Comparison of ENCODE assay signal across 13 cellular contexts in the genomic region with DNA sequence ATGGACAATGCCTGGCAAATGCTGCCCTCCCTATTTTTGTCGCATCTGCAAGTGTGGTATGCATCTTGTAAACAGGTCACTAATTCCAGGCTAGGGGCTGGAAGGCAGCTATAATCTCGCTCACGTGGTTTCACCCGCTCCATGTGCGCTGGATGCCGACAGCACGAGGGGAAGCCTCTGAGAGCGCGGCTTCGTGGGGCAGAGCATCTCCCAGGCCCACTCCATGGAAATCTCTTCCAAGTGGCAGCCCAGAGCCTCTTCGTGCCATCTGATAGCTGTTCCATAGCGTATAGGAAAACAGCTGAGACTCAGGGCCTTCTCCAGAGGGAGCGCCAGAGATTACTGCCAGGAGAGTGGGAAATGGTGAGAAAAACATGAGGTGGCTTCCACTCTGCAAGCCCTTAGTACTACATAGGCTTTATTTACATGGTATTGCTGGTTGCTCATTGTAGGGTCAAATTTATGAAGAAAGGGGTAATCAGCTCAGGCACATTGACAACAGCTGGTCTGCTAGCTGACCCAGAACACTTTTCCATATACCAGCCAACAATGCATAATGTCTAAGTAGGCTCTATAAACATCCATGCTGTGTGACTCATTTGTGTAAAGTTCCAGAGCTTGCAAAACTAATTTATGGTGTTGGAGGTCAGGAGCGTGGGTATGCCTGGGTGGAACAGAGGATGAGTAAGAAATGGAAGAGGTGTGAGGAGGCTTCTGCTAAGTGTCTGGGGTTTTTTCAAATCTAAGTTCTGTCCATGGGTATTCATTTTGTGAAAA.
A peak's percentile ranks its signal among the peaks of the same experiment; 100 is the strongest.
DNase-seq lines count a peak whose midpoint lies in the region; TF ChIP-seq lines count a peak whose summit lies in the region.
"Had no signal": no experiment of that assay in that cellular context is flagged by ENCODE, and none has a peak within 500 bp of the region (broad histone marks: within the 10 kb centered on the region; RNA-seq: fewer than 3 reads in every experiment).

No MANE protein-coding gene starts in this region.

- H3K27ac Mint-ChIP-seq in activated naive CD4-positive, alpha-beta T cell treated with anti-CD3 and anti-CD28 coated beads, Interleukin-2, amount 50 U/mL, for 24 hours = peak overlapping the region; percentile 86
- H3K27ac Mint-ChIP-seq: natural killer cell, type B pancreatic cell had no signal

- no peaks in the 10 kb centered on the region for H3K9me3 Mint-ChIP-seq in activated naive CD4-positive, alpha-beta T cell treated with anti-CD3 and anti-CD28 coated beads, Interleukin-2, amount 50 U/mL, for 24 hours
- H3K9me3 Mint-ChIP-seq: natural killer cell, type B pancreatic cell had no signal

- CTCF ChIA-PET in A673 (lab: Charles Lee) = no interaction called here

- intact Hi-C loops in A673 (cut with micrococcal nuclease; ENCODE audit: unreplicated experiment) = no loop called here

- no TSS peak for BruUV-seq in A673 (replicated peaks; lab: Mats Ljungman, UMichigan)

- no peaks in the 10 kb centered on the region for H3K9me3 ChIP-seq in A673 (ENCODE audit: low read depth, low read length, poor library complexity, severe bottlenecking)

- peaks cover 82% of the 10 kb centered on the region for H3K4me1 Mint-ChIP-seq in activated naive CD4-positive, alpha-beta T cell treated with anti-CD3 and anti-CD28 coated beads, Interleukin-2, amount 50 U/mL, for 24 hours

- H3K4me1 ChIP-seq in A673 (ENCODE audit: insufficient read depth, low read length, poor library complexity, severe bottlenecking) = peaks cover 21% of the 10 kb centered on the region

- DNase-seq in A673 (ENCODE audit: low spot score) (peak; percentile 30), EH (ENCODE audit: low read depth) (peak; percentile 33), foreskin melanocyte (peak; percentile 50), RPMI8226 (no peak), SKM-1 (lab: John Stamatoyannopoulos, UW; ENCODE audit: unreplicated experiment) (no peak), NCI-H524 treated with DMSO at 0.1 percent for 48 hours (lab: John Stamatoyannopoulos, UW) (no peak), NCI-H510A treated with DMSO at 0.1 percent for 48 hours (lab: John Stamatoyannopoulos, UW) (no peak)
- DNase-seq: central memory CD4-positive, alpha-beta T cell; natural killer cell; NCI-H1105; stimulated activated CD4-positive, alpha-beta T cell treated with anti-CD3 and anti-CD28 coated beads, Interleukin-2, amount 100 ng/mL, for 48 hours had no signal

- no peaks in the 10 kb centered on the region for H3K27me3 Mint-ChIP-seq in activated naive CD4-positive, alpha-beta T cell treated with anti-CD3 and anti-CD28 coated beads, Interleukin-2, amount 50 U/mL, for 24 hours

- POLR2A ChIA-PET in A673 (lab: Charles Lee; ENCODE audit: low non-redundant PET) = no interaction called here

- no peak overlapping the region for H3K4me3 ChIP-seq in A673 (ENCODE audit: low read depth, low read length, poor library complexity, severe bottlenecking)

- H3K36me3 Mint-ChIP-seq in activated naive CD4-positive, alpha-beta T cell treated with anti-CD3 and anti-CD28 coated beads, Interleukin-2, amount 50 U/mL, for 24 hours = peaks cover 1% of the 10 kb centered on the region
- H3K36me3 Mint-ChIP-seq: natural killer cell, type B pancreatic cell had no signal

- H3K4me3 Mint-ChIP-seq in activated naive CD4-positive, alpha-beta T cell treated with anti-CD3 and anti-CD28 coated beads, Interleukin-2, amount 50 U/mL, for 24 hours = peak overlapping the region; percentile 59
- H3K4me3 Mint-ChIP-seq: natural killer cell, type B pancreatic cell had no signal

- H3K27ac ChIP-seq in A673 (ENCODE audit: low read depth, low read length, poor library complexity, severe bottlenecking) = no peak overlapping the region

- H3K36me3 ChIP-seq in A673 (ENCODE audit: insufficient read depth, low read length, poor library complexity, severe bottlenecking) = no peaks in the 10 kb centered on the region

- no peaks in the 10 kb centered on the region for H3K27me3 ChIP-seq in A673 (replicated peaks; ENCODE audit: insufficient read depth, low read depth, low read length, poor library complexity)

- TF ChIP-seq CTCF in A673 (conservative IDR thresholded peaks at IDR 0.05; ENCODE audit: low read depth, low read length) = no peak

Comparison
In these comparisons a context has a peak if more than half of its experiments do, and no peak if none do; other contexts are left out.
1. DNase-seq: peak in A673 (single experiment), EH (single experiment) and foreskin melanocyte (single experiment); none in RPMI8226 (single experiment), SKM-1 (single experiment), NCI-H524 treated with DMSO at 0.1 percent for 48 hours (single experiment) and NCI-H510A treated with DMSO at 0.1 percent for 48 hours (single experiment).